In genomic region chr7:151077705-151078232, GRCh38 we compare ENCODE assay signal across 12 cellular contexts. TPM values are rescaled to one million over a fixed set of nuclear protein-coding genes. Genes with fewer than 3 reads are reported as not detected.
DNase-seq lines count a peak whose midpoint lies in the region; ATAC-seq, FAIRE-seq and TF ChIP-seq lines count a peak whose summit lies in the region.
"Had no signal": no experiment of that assay in that cellular context is flagged by ENCODE, and none has a peak within 500 bp of the region (broad histone marks: within the 10 kb centered on the region; RNA-seq: fewer than 3 reads in every experiment).

No MANE protein-coding gene starts in this region.

- H4K20me1 ChIP-seq in HepG2 (ENCODE audit: insufficient read depth, low read length) = no peaks in the 10 kb centered on the region

- TF ChIP-seq EP300 in HepG2 (IDR thresholded peaks at IDR 0.05; ENCODE audit: low read depth in 2 of 2, low read length in 2 of 2) = no peak
- TF ChIP-seq EP300 in HepG2 (CRISPR knock-in tag; IDR thresholded peaks at IDR 0.05; ENCODE audit: borderline replicate concordance) = no peak

- ATAC-seq in HepG2 (no peak), right lobe of liver (no peak), memory B cell (ENCODE audit: low read depth) (no peak), GM21515 (IDR thresholded peaks at IDR 0.05; ENCODE audit: unreplicated experiment) (no peak)

- peaks cover 27% of the 10 kb centered on the region for H3K36me3 Mint-ChIP-seq in activated T-helper 1 cell treated with anti-CD3 and anti-CD28 coated beads, Interleukin-12 subunit alpha, Interleukin-12 subunit beta, Interleukin-2, Interleukin-4 antibody, amounts not matched to agents 30 ng/mL and 10 ng/mL and 1 ng/mL, durations not matched to agents 14 hours and 24 hours and 36 hours (ENCODE audit: low read depth)
- peaks cover 9% of the 10 kb centered on the region for H3K36me3 Mint-ChIP-seq in memory B cell

- H3K36me3 ChIP-seq in HepG2 (replicated peaks in 1 of 2; ENCODE audit: control insufficient read depth in 1 of 2, insufficient read depth in 2 of 2, low read length in 2 of 2) = peaks cover 11 to 28% of the 10 kb centered on the region in 2 experiments
- H3K36me3 ChIP-seq in right lobe of liver = peaks cover 0 to 33% (median 21%) of the 10 kb centered on the region in 4 donors
- H3K36me3 ChIP-seq in vagina = peaks cover 0 to 37% of the 10 kb centered on the region in 2 donors

- H3K4me3 Mint-ChIP-seq in activated T-helper 1 cell treated with anti-CD3 and anti-CD28 coated beads, Interleukin-12 subunit alpha, Interleukin-12 subunit beta, Interleukin-2, Interleukin-4 antibody, amounts not matched to agents 30 ng/mL and 10 ng/mL and 1 ng/mL, durations not matched to agents 14 hours and 24 hours and 36 hours = peak overlapping the region; percentile 81
- peak overlapping the region; percentile 3 for H3K4me3 Mint-ChIP-seq in memory B cell

- TF ChIP-seq POLR2A in HepG2 (IDR thresholded peaks at IDR 0.05; ENCODE audit: insufficient read depth in 1 of 2, low read depth in 2 of 2, low read length in 2 of 2) (no peak), right lobe of liver (IDR thresholded peaks at IDR 0.05) (no peak), vagina (IDR thresholded peaks at IDR 0.05) (no peak)

- H3K27me3 ChIP-seq in HepG2 (ENCODE audit: control insufficient read depth in 1 of 2, insufficient read depth in 2 of 2, low read length in 2 of 2) (no peaks in the 10 kb centered on the region; a peak in 1 of 5 replicates), right lobe of liver (no peaks in the 10 kb centered on the region), vagina (no peaks in the 10 kb centered on the region)

- H3K27me3 Mint-ChIP-seq in activated T-helper 1 cell treated with anti-CD3 and anti-CD28 coated beads, Interleukin-12 subunit alpha, Interleukin-12 subunit beta, Interleukin-2, Interleukin-4 antibody, amounts not matched to agents 30 ng/mL and 10 ng/mL and 1 ng/mL, durations not matched to agents 14 hours and 24 hours and 36 hours (ENCODE audit: insufficient read depth) = no peaks in the 10 kb centered on the region
- no peaks in the 10 kb centered on the region for H3K27me3 Mint-ChIP-seq in memory B cell

- TF ChIP-seq CTCF in HepG2 (CRISPR knock-in tag; IDR thresholded peaks at IDR 0.05) (no peak), right lobe of liver (IDR thresholded peaks at IDR 0.05) (no peak), vagina (IDR thresholded peaks at IDR 0.05) (no peak)

- H3K4me3 ChIP-seq in HepG2 (replicated peaks in 1 of 3; ENCODE audit: insufficient read depth in 1 of 3, low read depth in 2 of 3, low read length in 3 of 3) (no peak overlapping the region), right lobe of liver (no peak overlapping the region), vagina (no peak overlapping the region)
- H3K4me3 ChIP-seq: thoracic aorta had no signal

- in situ Hi-C loops in HepG2 (cut with HindIII; ENCODE audit: extremely low pct_ligation_motif_present, low pct_unique_long_range_greater_than_20kb) = no loop called here

- WGBS in HepG2 (ENCODE audit: low lambda C conversion rate) = 90% methylated on average over 9 of the region's 10 CpGs
- WGBS in right lobe of liver (ENCODE audit: insufficient coverage, low coverage, low lambda C conversion rate, missing lambda C conversion rate) = 52% methylated on average over 2 of the region's 10 CpGs

- no peak overlapping the region for H2AFZ ChIP-seq in HepG2 (ENCODE audit: low read length)

- CTCF ChIA-PET in HepG2 (lab: Yijun Ruan, JAX; ENCODE audit: low intra/inter-chr PET ratio, low total read pairs) = no interaction called here

- no peak for FAIRE-seq in HepG2 (lab: Jason Lieb, UNC)

- H3K4me2 ChIP-seq in HepG2 (ENCODE audit: low read depth, low read length) = no peak overlapping the region

- intact Hi-C loops in HepG2 (cut with micrococcal nuclease; ENCODE audit: unreplicated experiment) = no loop called here
- intact Hi-C loops in right lobe of liver (cut with DNase I) = no loop called here
- intact Hi-C loops in activated T-helper 1 cell treated with anti-CD3 and anti-CD28 coated beads, Interleukin-12 subunit alpha, Interleukin-12 subunit beta, Interleukin-2, Interleukin-4 antibody, amounts not matched to agents 30 ng/mL and 10 ng/mL and 1 ng/mL, durations not matched to agents 14 hours and 24 hours and 36 hours (cut with micrococcal nuclease) = no loop called here
- intact Hi-C loops in vagina (cut with DNase I) = no loop called here

- DNase-seq in HepG2 (ENCODE audit: low spot score) = no peak
- no peak for DNase-seq in right lobe of liver
- DNase-seq in activated T-helper 1 cell treated with anti-CD3 and anti-CD28 coated beads, Interleukin-12 subunit alpha, Interleukin-12 subunit beta, Interleukin-2, Interleukin-4 antibody, amounts not matched to agents 30 ng/mL and 10 ng/mL and 1 ng/mL, durations not matched to agents 14 hours and 24 hours and 36 hours (ENCODE audit: low spot score) = no peak
- DNase-seq in memory B cell (ENCODE audit: low spot score in 2 of 2) = no peak
- DNase-seq in vagina (ENCODE audit: extremely low spot score in 2 of 2) = no peak
- no peak for DNase-seq in NCI-H2029 (lab: John Stamatoyannopoulos, UW)
- DNase-seq in ecto neural progenitor cell (ENCODE audit: low spot score) = no peak
- DNase-seq: central memory CD4-positive, alpha-beta T cell; MM.1S; stimulated activated CD4-positive, alpha-beta T cell treated with anti-CD3 and anti-CD28 coated beads, Interleukin-4, amount 100 ng/mL, for 24 hours had no signal

- H3K79me2 ChIP-seq in HepG2 (ENCODE audit: insufficient read depth, low read length) = peaks cover 33% of the 10 kb centered on the region

- POLR2A ChIA-PET in HepG2 (lab: Yijun Ruan, JAX) = interaction anchor here (1.0 to 5.4 kb wide), 5 partner anchors 10 to 49 kb away, joined by 3 to 60 read pairs (median 4); partner anchors contain the start of genes ABCB8 and SLC4A2

- H3K9me3 ChIP-seq in HepG2 (ENCODE audit: low read length) = no peaks in the 10 kb centered on the region
- no peaks in the 10 kb centered on the region for H3K9me3 ChIP-seq in right lobe of liver
- no peaks in the 10 kb centered on the region for H3K9me3 ChIP-seq in vagina
- H3K9me3 ChIP-seq: thoracic aorta had no signal

- no peaks in the 10 kb centered on the region for H3K9me3 Mint-ChIP-seq in activated T-helper 1 cell treated with anti-CD3 and anti-CD28 coated beads, Interleukin-12 subunit alpha, Interleukin-12 subunit beta, Interleukin-2, Interleukin-4 antibody, amounts not matched to agents 30 ng/mL and 10 ng/mL and 1 ng/mL, durations not matched to agents 14 hours and 24 hours and 36 hours
- H3K9me3 Mint-ChIP-seq in memory B cell = no peaks in the 10 kb centered on the region

- H3K4me1 Mint-ChIP-seq in activated T-helper 1 cell treated with anti-CD3 and anti-CD28 coated beads, Interleukin-12 subunit alpha, Interleukin-12 subunit beta, Interleukin-2, Interleukin-4 antibody, amounts not matched to agents 30 ng/mL and 10 ng/mL and 1 ng/mL, durations not matched to agents 14 hours and 24 hours and 36 hours (ENCODE audit: low read depth) = peaks cover 23% of the 10 kb centered on the region
- peaks cover 18% of the 10 kb centered on the region for H3K4me1 Mint-ChIP-seq in memory B cell

- H3K4me1 ChIP-seq in HepG2 (ENCODE audit: insufficient read depth, low read length) (peaks cover 23% of the 10 kb centered on the region), right lobe of liver (peaks cover 0 to 22% (median 10%) of the 10 kb centered on the region in 4 donors), vagina (peaks cover 47% of the 10 kb centered on the region)

- H3K27ac Mint-ChIP-seq in activated T-helper 1 cell treated with anti-CD3 and anti-CD28 coated beads, Interleukin-12 subunit alpha, Interleukin-12 subunit beta, Interleukin-2, Interleukin-4 antibody, amounts not matched to agents 30 ng/mL and 10 ng/mL and 1 ng/mL, durations not matched to agents 14 hours and 24 hours and 36 hours = peak overlapping the region; percentile 79
- peak overlapping the region; percentile 38 for H3K27ac Mint-ChIP-seq in memory B cell

- H3K9ac ChIP-seq in HepG2 (ENCODE audit: insufficient read depth, low read depth, low read length) = no peak overlapping the region

- no peak for TF ChIP-seq RAD21 in HepG2 (CRISPR knock-in tag; IDR thresholded peaks at IDR 0.05)

- BruUV-seq in HepG2 (replicated peaks; lab: Mats Ljungman, UMichigan) = no TSS peak

- H3K27ac ChIP-seq in HepG2 (ENCODE audit: extremely low read length, insufficient read depth, low read length) (no peak overlapping the region), right lobe of liver (no peak overlapping the region), vagina (peak overlapping the region; percentile 14)
- H3K27ac ChIP-seq: thoracic aorta had no signal

RNA-seq across cellular contexts. Expression of gene FASTK, which starts 2.8 kb away (rescaled TPM):
- 33.0 and 52.9 TPM in 2 replicates for total RNA-seq in HepG2 (2016; rRNA removed; fragmentation: Illumina TruSeq; extraction: Trizol)
- total RNA-seq in HepG2 (2016; cell fraction: cytosol; rRNA removed; fragmentation: Illumina TruSeq; extraction: Trizol; ENCODE audit: low read depth) = 29.1 and 30.5 TPM in 2 replicates
- 32.4 and 60.3 TPM in 2 replicates for total RNA-seq in HepG2 (2016; cell fraction: insoluble cytoplasmic fraction; rRNA removed; fragmentation: Illumina TruSeq; extraction: Trizol)
- 41.0 and 43.4 TPM in 2 replicates for total RNA-seq in HepG2 (2016; cell fraction: membrane; rRNA removed; fragmentation: Illumina TruSeq; extraction: Trizol)
- total RNA-seq in HepG2 (2016; cell fraction: nucleus; rRNA removed; fragmentation: Illumina TruSeq; extraction: Trizol) = 51.3 and 66.2 TPM in 2 replicates
- polyA plus RNA-seq in HepG2 (2011; rRNA removed) = 55.7 and 69.5 TPM in 2 replicates
- 26.4 and 50.0 TPM in 2 replicates for polyA plus RNA-seq in HepG2 (2011; cell fraction: cytosol; rRNA removed)
- 502 and 643 TPM in 2 replicates for polyA plus RNA-seq in HepG2 (2011; cell fraction: nucleus; rRNA removed)
- polyA plus RNA-seq in HepG2 (2012) = 25.5 and 34.3 TPM in 2 replicates
- polyA plus RNA-seq in HepG2 (2016; cell fraction: cytosol; fragmentation: Illumina TruSeq; extraction: Trizol; ENCODE audit: low read depth) = 23.6 and 24.6 TPM in 2 replicates
- polyA plus RNA-seq in HepG2 (2016; cell fraction: insoluble cytoplasmic fraction; fragmentation: Illumina TruSeq; extraction: Trizol; ENCODE audit: low read depth) = 29.6 and 34.7 TPM in 2 replicates
- 31.2 and 34.1 TPM in 2 replicates for polyA plus RNA-seq in HepG2 (2016; cell fraction: membrane; fragmentation: Illumina TruSeq; extraction: Trizol; ENCODE audit: low read depth)
- polyA plus RNA-seq in HepG2 (2016; cell fraction: nucleus; fragmentation: Illumina TruSeq; extraction: Trizol; ENCODE audit: insufficient read depth, low read depth) = 122 and 126 TPM in 2 replicates
- 72.5 and 75.7 TPM in 2 replicates for polyA minus RNA-seq in HepG2 (2011; rRNA and poly(A)+ RNA removed; ENCODE audit: low replicate concordance)
- polyA minus RNA-seq in HepG2 (2011; cell fraction: cytosol; rRNA and poly(A)+ RNA removed) = 14.0 and 16.2 TPM in 2 replicates
- polyA minus RNA-seq in HepG2 (2011; cell fraction: nucleus; rRNA and poly(A)+ RNA removed) = 80.8 and 95.9 TPM in 2 replicates
- total RNA-seq in right lobe of liver = 10 to 100 TPM; 33.4 to 48.8 (median 43.9) TPM
- total RNA-seq in activated T-helper 1 cell treated with anti-CD3 and anti-CD28 coated beads, Interleukin-12 subunit alpha, Interleukin-12 subunit beta, Interleukin-2, Interleukin-4 antibody, amounts not matched to agents 30 ng/mL and 10 ng/mL and 1 ng/mL, durations not matched to agents 14 hours and 24 hours and 36 hours = 92.6 and 96.3 TPM in 2 replicates
- total RNA-seq in vagina = 60.2 TPM

RNA-seq across cellular contexts. Expression of gene TMUB1, which starts 5.5 kb away (rescaled TPM):
- total RNA-seq in HepG2 (2016; rRNA removed; fragmentation: Illumina TruSeq; extraction: Trizol) (31.8 and 51.6 TPM in 2 replicates), right lobe of liver (10 to 100 TPM; 27.7 to 63.1 (median 41.8) TPM), vagina (40.3 TPM)
- total RNA-seq in HepG2 (2016; cell fraction: cytosol; rRNA removed; fragmentation: Illumina TruSeq; extraction: Trizol; ENCODE audit: low read depth) = 65.7 and 75.8 TPM in 2 replicates
- 32.2 and 52.0 TPM in 2 replicates for total RNA-seq in HepG2 (2016; cell fraction: insoluble cytoplasmic fraction; rRNA removed; fragmentation: Illumina TruSeq; extraction: Trizol)
- total RNA-seq in HepG2 (2016; cell fraction: membrane; rRNA removed; fragmentation: Illumina TruSeq; extraction: Trizol) = 89.1 and 106 TPM in 2 replicates
- 25.0 and 26.7 TPM in 2 replicates for total RNA-seq in HepG2 (2016; cell fraction: nucleus; rRNA removed; fragmentation: Illumina TruSeq; extraction: Trizol)
- 44.8 and 47.8 TPM in 2 replicates for polyA plus RNA-seq in HepG2 (2011; rRNA removed)
- 27.8 and 54.6 TPM in 2 replicates for polyA plus RNA-seq in HepG2 (2011; cell fraction: cytosol; rRNA removed)
- polyA plus RNA-seq in HepG2 (2011; cell fraction: nucleus; rRNA removed) = 66.5 and 75.5 TPM in 2 replicates
- polyA plus RNA-seq in HepG2 (2012) = 33.8 and 40.3 TPM in 2 replicates
- polyA plus RNA-seq in HepG2 (2016; cell fraction: cytosol; fragmentation: Illumina TruSeq; extraction: Trizol; ENCODE audit: low read depth) = 123 and 138 TPM in 2 replicates
- polyA plus RNA-seq in HepG2 (2016; cell fraction: insoluble cytoplasmic fraction; fragmentation: Illumina TruSeq; extraction: Trizol; ENCODE audit: low read depth) = 51.6 and 55.5 TPM in 2 replicates
- polyA plus RNA-seq in HepG2 (2016; cell fraction: membrane; fragmentation: Illumina TruSeq; extraction: Trizol; ENCODE audit: low read depth) = 146 and 154 TPM in 2 replicates
- polyA plus RNA-seq in HepG2 (2016; cell fraction: nucleus; fragmentation: Illumina TruSeq; extraction: Trizol; ENCODE audit: insufficient read depth, low read depth) = 85.5 and 89.1 TPM in 2 replicates
- polyA minus RNA-seq in HepG2 (2011; rRNA and poly(A)+ RNA removed; ENCODE audit: low replicate concordance) = 5.6 and 25.8 TPM in 2 replicates
- polyA minus RNA-seq in HepG2 (2011; cell fraction: cytosol; rRNA and poly(A)+ RNA removed) = 22.8 and 25.2 TPM in 2 replicates
- polyA minus RNA-seq in HepG2 (2011; cell fraction: nucleus; rRNA and poly(A)+ RNA removed) = 5.6 and 6.3 TPM in 2 replicates
- 55.3 and 63.4 TPM in 2 replicates for total RNA-seq in activated T-helper 1 cell treated with anti-CD3 and anti-CD28 coated beads, Interleukin-12 subunit alpha, Interleukin-12 subunit beta, Interleukin-2, Interleukin-4 antibody, amounts not matched to agents 30 ng/mL and 10 ng/mL and 1 ng/mL, durations not matched to agents 14 hours and 24 hours and 36 hours

RNA-seq across cellular contexts. Expression of gene AGAP3, which starts 8.5 kb away (rescaled TPM):
- total RNA-seq in HepG2 (2016; rRNA removed; fragmentation: Illumina TruSeq; extraction: Trizol) (24.9 and 31.3 TPM in 2 replicates), right lobe of liver (10 to 100 TPM; 36.3 to 44.3 (median 39.5) TPM), vagina (98.2 TPM)
- 26.6 and 28.2 TPM in 2 replicates for total RNA-seq in HepG2 (2016; cell fraction: cytosol; rRNA removed; fragmentation: Illumina TruSeq; extraction: Trizol; ENCODE audit: low read depth)
- 24.2 and 30.5 TPM in 2 replicates for total RNA-seq in HepG2 (2016; cell fraction: insoluble cytoplasmic fraction; rRNA removed; fragmentation: Illumina TruSeq; extraction: Trizol)
- 34.8 and 39.9 TPM in 2 replicates for total RNA-seq in HepG2 (2016; cell fraction: membrane; rRNA removed; fragmentation: Illumina TruSeq; extraction: Trizol)
- 26.5 and 31.8 TPM in 2 replicates for total RNA-seq in HepG2 (2016; cell fraction: nucleus; rRNA removed; fragmentation: Illumina TruSeq; extraction: Trizol)
- polyA plus RNA-seq in HepG2 (2011; rRNA removed) = 61.4 and 62.0 TPM in 2 replicates
- polyA plus RNA-seq in HepG2 (2011; cell fraction: cytosol; rRNA removed) = 54.9 and 70.5 TPM in 2 replicates
- polyA plus RNA-seq in HepG2 (2011; cell fraction: nucleus; rRNA removed) = 255 and 313 TPM in 2 replicates
- polyA plus RNA-seq in HepG2 (2012) = 46.4 and 66.8 TPM in 2 replicates
- 23.3 and 25.2 TPM in 2 replicates for polyA plus RNA-seq in HepG2 (2016; cell fraction: cytosol; fragmentation: Illumina TruSeq; extraction: Trizol; ENCODE audit: low read depth)
- 36.6 and 44.9 TPM in 2 replicates for polyA plus RNA-seq in HepG2 (2016; cell fraction: insoluble cytoplasmic fraction; fragmentation: Illumina TruSeq; extraction: Trizol; ENCODE audit: low read depth)
- polyA plus RNA-seq in HepG2 (2016; cell fraction: membrane; fragmentation: Illumina TruSeq; extraction: Trizol; ENCODE audit: low read depth) = 48.3 and 57.9 TPM in 2 replicates
- 94.3 and 94.4 TPM in 2 replicates for polyA plus RNA-seq in HepG2 (2016; cell fraction: nucleus; fragmentation: Illumina TruSeq; extraction: Trizol; ENCODE audit: insufficient read depth, low read depth)
- polyA minus RNA-seq in HepG2 (2011; rRNA and poly(A)+ RNA removed; ENCODE audit: low replicate concordance) = 70.7 and 91.8 TPM in 2 replicates
- polyA minus RNA-seq in HepG2 (2011; cell fraction: cytosol; rRNA and poly(A)+ RNA removed) = 43.3 and 46.7 TPM in 2 replicates
- polyA minus RNA-seq in HepG2 (2011; cell fraction: nucleus; rRNA and poly(A)+ RNA removed) = 71.4 and 81.1 TPM in 2 replicates
- 52.9 and 58.0 TPM in 2 replicates for total RNA-seq in activated T-helper 1 cell treated with anti-CD3 and anti-CD28 coated beads, Interleukin-12 subunit alpha, Interleukin-12 subunit beta, Interleukin-2, Interleukin-4 antibody, amounts not matched to agents 30 ng/mL and 10 ng/mL and 1 ng/mL, durations not matched to agents 14 hours and 24 hours and 36 hours

RNA-seq across cellular contexts. Expression of gene SLC4A2, which starts 18.4 kb away (rescaled TPM):
- total RNA-seq in HepG2 (2016; rRNA removed; fragmentation: Illumina TruSeq; extraction: Trizol) (47.4 and 73.4 TPM in 2 replicates), right lobe of liver (100 to 1,000 TPM in 4 of 6 experiments, 10 to 100 TPM in 2; 74.0 to 140 (median 106) TPM), vagina (66.5 TPM)
- 8.6 and 14.7 TPM in 2 replicates for total RNA-seq in HepG2 (2016; cell fraction: cytosol; rRNA removed; fragmentation: Illumina TruSeq; extraction: Trizol; ENCODE audit: low read depth)
- total RNA-seq in HepG2 (2016; cell fraction: insoluble cytoplasmic fraction; rRNA removed; fragmentation: Illumina TruSeq; extraction: Trizol) = 34.8 and 77.4 TPM in 2 replicates
- 26.6 and 30.8 TPM in 2 replicates for total RNA-seq in HepG2 (2016; cell fraction: membrane; rRNA removed; fragmentation: Illumina TruSeq; extraction: Trizol)
- total RNA-seq in HepG2 (2016; cell fraction: nucleus; rRNA removed; fragmentation: Illumina TruSeq; extraction: Trizol) = 63.4 and 65.4 TPM in 2 replicates
- 46.0 and 51.9 TPM in 2 replicates for polyA plus RNA-seq in HepG2 (2011; rRNA removed)
- 27.2 and 39.8 TPM in 2 replicates for polyA plus RNA-seq in HepG2 (2011; cell fraction: cytosol; rRNA removed)
- 152 and 184 TPM in 2 replicates for polyA plus RNA-seq in HepG2 (2011; cell fraction: nucleus; rRNA removed)
- 43.5 and 58.1 TPM in 2 replicates for polyA plus RNA-seq in HepG2 (2012)
- polyA plus RNA-seq in HepG2 (2016; cell fraction: cytosol; fragmentation: Illumina TruSeq; extraction: Trizol; ENCODE audit: low read depth) = 13.4 and 18.9 TPM in 2 replicates
- polyA plus RNA-seq in HepG2 (2016; cell fraction: insoluble cytoplasmic fraction; fragmentation: Illumina TruSeq; extraction: Trizol; ENCODE audit: low read depth) = 43.1 and 59.0 TPM in 2 replicates
- polyA plus RNA-seq in HepG2 (2016; cell fraction: membrane; fragmentation: Illumina TruSeq; extraction: Trizol; ENCODE audit: low read depth) = 34.8 and 39.1 TPM in 2 replicates
- 204 and 209 TPM in 2 replicates for polyA plus RNA-seq in HepG2 (2016; cell fraction: nucleus; fragmentation: Illumina TruSeq; extraction: Trizol; ENCODE audit: insufficient read depth, low read depth)
- polyA minus RNA-seq in HepG2 (2011; rRNA and poly(A)+ RNA removed; ENCODE audit: low replicate concordance) = 135 and 192 TPM in 2 replicates
- polyA minus RNA-seq in HepG2 (2011; cell fraction: cytosol; rRNA and poly(A)+ RNA removed) = 36.1 and 36.4 TPM in 2 replicates
- polyA minus RNA-seq in HepG2 (2011; cell fraction: nucleus; rRNA and poly(A)+ RNA removed) = 37.8 and 40.6 TPM in 2 replicates
- total RNA-seq in activated T-helper 1 cell treated with anti-CD3 and anti-CD28 coated beads, Interleukin-12 subunit alpha, Interleukin-12 subunit beta, Interleukin-2, Interleukin-4 antibody, amounts not matched to agents 30 ng/mL and 10 ng/mL and 1 ng/mL, durations not matched to agents 14 hours and 24 hours and 36 hours = 127 and 128 TPM in 2 replicates

RNA-seq across cellular contexts. Expression of gene CDK5, which starts 20.1 kb away (rescaled TPM):
- 21.3 and 22.6 TPM in 2 replicates for total RNA-seq in HepG2 (2016; rRNA removed; fragmentation: Illumina TruSeq; extraction: Trizol)
- total RNA-seq in HepG2 (2016; cell fraction: cytosol; rRNA removed; fragmentation: Illumina TruSeq; extraction: Trizol; ENCODE audit: low read depth) = 12.6 and 13.7 TPM in 2 replicates
- total RNA-seq in HepG2 (2016; cell fraction: insoluble cytoplasmic fraction; rRNA removed; fragmentation: Illumina TruSeq; extraction: Trizol) = 20.7 and 24.2 TPM in 2 replicates
- 11.2 and 14.0 TPM in 2 replicates for total RNA-seq in HepG2 (2016; cell fraction: membrane; rRNA removed; fragmentation: Illumina TruSeq; extraction: Trizol)
- total RNA-seq in HepG2 (2016; cell fraction: nucleus; rRNA removed; fragmentation: Illumina TruSeq; extraction: Trizol) = 11.2 and 11.8 TPM in 2 replicates
- 16.4 and 17.3 TPM in 2 replicates for polyA plus RNA-seq in HepG2 (2011; rRNA removed)
- polyA plus RNA-seq in HepG2 (2011; cell fraction: cytosol; rRNA removed) = 19.6 and 22.3 TPM in 2 replicates
- 13.9 TPM in 2 replicates for polyA plus RNA-seq in HepG2 (2011; cell fraction: nucleus; rRNA removed)
- polyA plus RNA-seq in HepG2 (2012) = 12.1 and 12.5 TPM in 2 replicates
- polyA plus RNA-seq in HepG2 (2016; cell fraction: cytosol; fragmentation: Illumina TruSeq; extraction: Trizol; ENCODE audit: low read depth) = 8.2 and 9.4 TPM in 2 replicates
- polyA plus RNA-seq in HepG2 (2016; cell fraction: insoluble cytoplasmic fraction; fragmentation: Illumina TruSeq; extraction: Trizol; ENCODE audit: low read depth) = 24.7 and 27.5 TPM in 2 replicates
- polyA plus RNA-seq in HepG2 (2016; cell fraction: membrane; fragmentation: Illumina TruSeq; extraction: Trizol; ENCODE audit: low read depth) = 9.4 and 11.3 TPM in 2 replicates
- polyA plus RNA-seq in HepG2 (2016; cell fraction: nucleus; fragmentation: Illumina TruSeq; extraction: Trizol; ENCODE audit: insufficient read depth, low read depth) = 18.0 and 20.6 TPM in 2 replicates
- polyA minus RNA-seq in HepG2 (2011; rRNA and poly(A)+ RNA removed; ENCODE audit: low replicate concordance) = 36.0 and 75.6 TPM in 2 replicates
- 8.6 and 12.4 TPM in 2 replicates for polyA minus RNA-seq in HepG2 (2011; cell fraction: cytosol; rRNA and poly(A)+ RNA removed)
- polyA minus RNA-seq in HepG2 (2011; cell fraction: nucleus; rRNA and poly(A)+ RNA removed) = 7.0 and 11.7 TPM in 2 replicates
- 1 to 10 TPM; 5.0 to 9.6 (median 6.1) TPM for total RNA-seq in right lobe of liver
- total RNA-seq in activated T-helper 1 cell treated with anti-CD3 and anti-CD28 coated beads, Interleukin-12 subunit alpha, Interleukin-12 subunit beta, Interleukin-2, Interleukin-4 antibody, amounts not matched to agents 30 ng/mL and 10 ng/mL and 1 ng/mL, durations not matched to agents 14 hours and 24 hours and 36 hours = 24.9 and 28.1 TPM in 2 replicates
- total RNA-seq in vagina = 4.2 TPM
